ENCODE assay signal across 25 cellular contexts in genomic region chr5:149352169-149352568, GRCh38. TPM values are rescaled to one million over a fixed set of nuclear protein-coding genes. Genes with fewer than 3 reads are reported as not detected.
"Had no signal": no experiment of that assay in that cellular context is flagged by ENCODE, and none has a peak within 500 bp of the region (broad histone marks: within the 10 kb centered on the region; RNA-seq: fewer than 3 reads in every experiment).

No MANE protein-coding gene starts in this region.

- DNase-seq: activated CD4-positive, alpha-beta T cell treated with anti-CD3 and anti-CD28 coated beads, Interleukin-2, amount 50 U/mL, for 4 hours; activated gamma-delta T cell; activated naive CD8-positive, alpha-beta T cell treated with anti-CD3 and anti-CD28 coated beads, Interleukin-2, amount 50 U/mL, for 24 hours; anterior cingulate cortex; central memory CD4-positive, alpha-beta T cell; colonic mucosa; endodermal cell; foreskin fibroblast; hippocampal formation; left colon; spleen; stimulated activated CD4-positive, alpha-beta T cell treated with anti-CD3 and anti-CD28 coated beads, Interleukin-4, amount 100 ng/mL, for 4 hours; stimulated activated naive B cell treated with anti-CD40 and anti-IgM and Interleukin-4, amounts not matched to agents 10 μg/mL and 1 μg/mL and 100 μg/mL, for 72 hours; T1000; thyroid gland had no signal

- H3K9me3 Mint-ChIP-seq: activated naive CD8-positive, alpha-beta T cell treated with anti-CD3 and anti-CD28 coated beads, Interleukin-2, amount 50 U/mL, for 24 hours; brain; endodermal cell; mesothelial cell of epicardium; nephron; stimulated activated naive B cell treated with anti-CD40 and anti-IgM and Interleukin-4, amounts not matched to agents 10 μg/mL and 1 μg/mL and 100 μg/mL, for 72 hours had no signal

- H3K4me3 ChIP-seq: colonic mucosa, SJSA1, spleen, thyroid gland had no signal

- H3K27ac Mint-ChIP-seq: activated naive CD8-positive, alpha-beta T cell treated with anti-CD3 and anti-CD28 coated beads, Interleukin-2, amount 50 U/mL, for 24 hours; brain; endodermal cell; mesothelial cell of epicardium; nephron; stimulated activated naive B cell treated with anti-CD40 and anti-IgM and Interleukin-4, amounts not matched to agents 10 μg/mL and 1 μg/mL and 100 μg/mL, for 72 hours had no signal

- H2AFZ ChIP-seq: parathyroid adenoma had no signal

- H3K9me3 ChIP-seq: colonic mucosa, SJSA1, spleen, thyroid gland had no signal

- H3K4me3 Mint-ChIP-seq: activated naive CD8-positive, alpha-beta T cell treated with anti-CD3 and anti-CD28 coated beads, Interleukin-2, amount 50 U/mL, for 24 hours; endodermal cell; mesothelial cell of epicardium; nephron; stimulated activated naive B cell treated with anti-CD40 and anti-IgM and Interleukin-4, amounts not matched to agents 10 μg/mL and 1 μg/mL and 100 μg/mL, for 72 hours had no signal

- H3K4me1 ChIP-seq: colonic mucosa, thyroid gland had no signal

- H3K9ac ChIP-seq: parathyroid adenoma had no signal

- ATAC-seq: activated naive CD8-positive, alpha-beta T cell treated with anti-CD3 and anti-CD28 coated beads, Interleukin-2, amount 50 U/mL, for 24 hours; left colon; stimulated activated naive B cell treated with anti-CD40 and anti-IgM and Interleukin-4, amounts not matched to agents 10 μg/mL and 1 μg/mL and 100 μg/mL, for 72 hours had no signal

- H3K27me3 Mint-ChIP-seq: activated naive CD8-positive, alpha-beta T cell treated with anti-CD3 and anti-CD28 coated beads, Interleukin-2, amount 50 U/mL, for 24 hours; brain; stimulated activated naive B cell treated with anti-CD40 and anti-IgM and Interleukin-4, amounts not matched to agents 10 μg/mL and 1 μg/mL and 100 μg/mL, for 72 hours had no signal

- H3K27me3 ChIP-seq: colonic mucosa, SJSA1, spleen, thyroid gland had no signal

- H3K27ac ChIP-seq: colonic mucosa, epithelial cell of prostate, parathyroid adenoma, SJSA1, spleen, thyroid gland had no signal

RNA-seq across cellular contexts. Expression of gene IL17B, which starts 26.9 kb away (rescaled TPM):
- total RNA-seq: endodermal cell, glomerular endothelial cell, lung microvascular endothelial cell, mesothelial cell of epicardium, subcutaneous adipose tissue, ureter had no signal
